In genomic region chr9:113011911-113012381, GRCh38 we compare ENCODE assay signal across 8 cellular contexts. TPM values are rescaled to one million over a fixed set of nuclear protein-coding genes. Genes with fewer than 3 reads are reported as not detected.
A peak's percentile ranks its signal among the peaks of the same experiment; 100 is the strongest.
DNase-seq lines count a peak whose midpoint lies in the region; ATAC-seq, FAIRE-seq and TF ChIP-seq lines count a peak whose summit lies in the region.

Gene ZNF883 (minus strand): TSS chr9:113012192.

- peak within 1 kb of the TSS; percentile 24 for H3K4me2 ChIP-seq in endothelial cell of umbilical vein (ENCODE audit: insufficient read depth, low read length)

- CTCF ChIA-PET in activated CD4-positive, alpha-beta memory T cell treated with anti-CD3 and anti-CD28 coated beads for 36 hours (lab: Charles Lee), result no interaction called here
- CTCF ChIA-PET in endothelial cell of umbilical vein (lab: Charles Lee), result interaction anchor here (1.0 kb wide), 1 partner anchor 8 kb away, joined by 3 read pairs; no protein-coding TSS in a partner anchor

- peaks cover 28% of the 10 kb centered on the region for H3K9me3 Mint-ChIP-seq in activated CD4-positive, alpha-beta memory T cell treated with anti-CD3 and anti-CD28 coated beads for 36 hours
- peaks cover 16% of the 10 kb centered on the region for H3K9me3 Mint-ChIP-seq in stimulated activated effector memory CD8-positive, alpha-beta T cell treated with anti-CD3 and anti-CD28 coated beads, Interleukin-12 subunit alpha, Interleukin-12 subunit beta, amount 100 ng/mL, for 72 hours

- dilution Hi-C loops in endothelial cell of umbilical vein (cut with MboI; ENCODE audit: extremely low pct_ligation_motif_present, low sequenced_read_pairs), result no loop called here

- H3K4me3 Mint-ChIP-seq in activated CD4-positive, alpha-beta memory T cell treated with anti-CD3 and anti-CD28 coated beads for 36 hours, result peak within 1 kb of the TSS; percentile 48
- H3K4me3 Mint-ChIP-seq in stimulated activated effector memory CD8-positive, alpha-beta T cell treated with anti-CD3 and anti-CD28 coated beads, Interleukin-12 subunit alpha, Interleukin-12 subunit beta, amount 100 ng/mL, for 72 hours, result peak within 1 kb of the TSS; percentile 69

- H4K20me1 ChIP-seq in endothelial cell of umbilical vein (replicated peaks; ENCODE audit: control insufficient read depth, extremely low read depth, insufficient read depth, low read length), result no peaks in the 10 kb centered on the region

- H3K27me3 Mint-ChIP-seq in activated CD4-positive, alpha-beta memory T cell treated with anti-CD3 and anti-CD28 coated beads for 36 hours, result peaks cover 12% of the 10 kb centered on the region

- POLR2A ChIA-PET in activated CD4-positive, alpha-beta memory T cell treated with anti-CD3 and anti-CD28 coated beads for 36 hours (lab: Charles Lee), result no interaction called here
- POLR2A ChIA-PET in endothelial cell of umbilical vein (lab: Charles Lee), result no interaction called here

- H3K27me3 ChIP-seq in endothelial cell of umbilical vein (ENCODE audit: control insufficient read depth in 2 of 2, insufficient read depth in 2 of 2, low read length in 2 of 2), result peaks cover 0 to 3% of the 10 kb centered on the region in 2 experiments

- H3K4me1 Mint-ChIP-seq in activated CD4-positive, alpha-beta memory T cell treated with anti-CD3 and anti-CD28 coated beads for 36 hours (ENCODE audit: low read depth), result no peaks in the 10 kb centered on the region
- H3K4me1 Mint-ChIP-seq in stimulated activated effector memory CD8-positive, alpha-beta T cell treated with anti-CD3 and anti-CD28 coated beads, Interleukin-12 subunit alpha, Interleukin-12 subunit beta, amount 100 ng/mL, for 72 hours, result no peaks in the 10 kb centered on the region

- no peaks in the 10 kb centered on the region for H3K79me2 ChIP-seq in endothelial cell of umbilical vein (ENCODE audit: control insufficient read depth, insufficient read depth, low read length)

- no peak within 1 kb of the TSS for H3K27ac ChIP-seq in endothelial cell of umbilical vein (ENCODE audit: insufficient read depth, low read depth, low read length)

- no peak within 1 kb of the TSS for H3K27ac Mint-ChIP-seq in activated CD4-positive, alpha-beta memory T cell treated with anti-CD3 and anti-CD28 coated beads for 36 hours
- no peak within 1 kb of the TSS for H3K27ac Mint-ChIP-seq in stimulated activated effector memory CD8-positive, alpha-beta T cell treated with anti-CD3 and anti-CD28 coated beads, Interleukin-12 subunit alpha, Interleukin-12 subunit beta, amount 100 ng/mL, for 72 hours

- peak; percentile 58 for ATAC-seq in stimulated activated effector memory CD8-positive, alpha-beta T cell treated with anti-CD3 and anti-CD28 coated beads, Interleukin-12 subunit alpha, Interleukin-12 subunit beta, amount 100 ng/mL, for 72 hours
- ATAC-seq in GM19455 (IDR thresholded peaks at IDR 0.05; ENCODE audit: unreplicated experiment) (no peak), HG02610 (IDR thresholded peaks at IDR 0.05; ENCODE audit: unreplicated experiment) (no peak)

- TF ChIP-seq POLR2A in endothelial cell of umbilical vein (IDR thresholded peaks at IDR 0.05; ENCODE audit: low read depth, low read length), result no peak

- H3K4me3 ChIP-seq in LNCaP clone FGC (ENCODE audit: low read depth, low read length), result peak within 1 kb of the TSS; percentile 75
- H3K4me3 ChIP-seq in endothelial cell of umbilical vein (replicated peaks in 1 of 3; ENCODE audit: insufficient read depth in 1 of 3, low read depth in 1 of 3, low read length in 3 of 3), result no peak within 1 kb of the TSS

- H3K36me3 ChIP-seq in endothelial cell of umbilical vein (ENCODE audit: control insufficient read depth in 2 of 2, extremely low read depth in 1 of 2, insufficient read depth in 2 of 2, low read length in 2 of 2), result no peaks in the 10 kb centered on the region

- intact Hi-C loops in activated CD4-positive, alpha-beta memory T cell treated with anti-CD3 and anti-CD28 coated beads for 36 hours (cut with micrococcal nuclease), result no loop called here
- intact Hi-C loops in endothelial cell of umbilical vein (cut with micrococcal nuclease), result no loop called here

- peak; percentile 22; the same call in 1 of the 2 replicates for TF ChIP-seq CTCF in LNCaP clone FGC (IDR thresholded peaks at IDR 0.05; ENCODE audit: control insufficient read depth, extremely low read depth, insufficient read depth)
- TF ChIP-seq CTCF in endothelial cell of umbilical vein (IDR thresholded peaks at IDR 0.05; ENCODE audit: extremely low read depth in 1 of 2, insufficient read depth in 1 of 2, low read depth in 1 of 2, low read length in 2 of 2), result no peak

- H2AFZ ChIP-seq in endothelial cell of umbilical vein (ENCODE audit: low read depth, low read length), result peak within 1 kb of the TSS; percentile 42

- BruUV-seq in endothelial cell of umbilical vein (replicated peaks; lab: Mats Ljungman, UMichigan), result no TSS peak

- no peak for FAIRE-seq in endothelial cell of umbilical vein (lab: Jason Lieb, UNC)

- no peaks in the 10 kb centered on the region for H3K4me1 ChIP-seq in endothelial cell of umbilical vein (ENCODE audit: control insufficient read depth, extremely low read depth, insufficient read depth, low read length)

- no peak within 1 kb of the TSS for H3K9ac ChIP-seq in endothelial cell of umbilical vein (replicated peaks; ENCODE audit: extremely low read depth, insufficient read depth, low read length)

- no peaks in the 10 kb centered on the region for H3K9me3 ChIP-seq in endothelial cell of umbilical vein (replicated peaks; ENCODE audit: control insufficient read depth, insufficient read depth, low read length)

- peaks cover 3% of the 10 kb centered on the region for H3K36me3 Mint-ChIP-seq in activated CD4-positive, alpha-beta memory T cell treated with anti-CD3 and anti-CD28 coated beads for 36 hours
- no peaks in the 10 kb centered on the region for H3K36me3 Mint-ChIP-seq in stimulated activated effector memory CD8-positive, alpha-beta T cell treated with anti-CD3 and anti-CD28 coated beads, Interleukin-12 subunit alpha, Interleukin-12 subunit beta, amount 100 ng/mL, for 72 hours

- DNase-seq in AG20443 (ENCODE audit: low spot score), result peak; percentile 85
- DNase-seq in LNCaP clone FGC (ENCODE audit: low read depth), result peak; percentile 56
- peak; percentile 32 for DNase-seq in activated CD4-positive, alpha-beta memory T cell treated with anti-CD3 and anti-CD28 coated beads for 36 hours
- peak; percentile 40 for DNase-seq in endothelial cell of umbilical vein (ENCODE audit: low read depth, low spot score)
- DNase-seq in middle frontal gyrus (ENCODE audit: extremely low spot score, low spot score), result peak; percentile 6
- no peak for DNase-seq in stimulated activated effector memory CD8-positive, alpha-beta T cell treated with anti-CD3 and anti-CD28 coated beads, Interleukin-12 subunit alpha, Interleukin-12 subunit beta, amount 100 ng/mL, for 72 hours (ENCODE audit: low spot score in 2 of 2)

- no peaks in the 10 kb centered on the region for H3K9me1 ChIP-seq in endothelial cell of umbilical vein (replicated peaks; ENCODE audit: control insufficient read depth, extremely low read depth, insufficient read depth, low read length)

TF ChIP-seq in endothelial cell of umbilical vein, 7 proteins besides CTCF, POLR2A, EP300 and RAD21:
- TF ChIP-seq EZH2 (IDR thresholded peaks at IDR 0.05; ENCODE audit: borderline replicate concordance, low read depth, low read length, severe bottlenecking), result no peak
- TF ChIP-seq MYC (IDR thresholded peaks at IDR 0.05; ENCODE audit: low read depth, low read length), result no peak
- no peak for TF ChIP-seq FOS (IDR thresholded peaks at IDR 0.05; ENCODE audit: borderline replicate concordance, insufficient read depth, low read length)
- no peak for TF ChIP-seq POLR2AphosphoS5 (IDR thresholded peaks at IDR 0.05; ENCODE audit: insufficient read depth, low read depth, low read length)
- TF ChIP-seq MAX (IDR thresholded peaks at IDR 0.05; ENCODE audit: insufficient read depth, insufficient read length), result no peak
- TF ChIP-seq JUN (IDR thresholded peaks at IDR 0.05; ENCODE audit: borderline replicate concordance, insufficient read depth, insufficient read length, low read depth), result no peak
- TF ChIP-seq GATA2 (IDR thresholded peaks at IDR 0.05; ENCODE audit: insufficient read depth, insufficient read length, low read depth, low read length), result no peak
TF ChIP-seq in endothelial cell of umbilical vein: peak in this region for 0.

RNA-seq across cellular contexts. Expression of gene ZNF883, which starts in this region (rescaled TPM):
- total RNA-seq in activated CD4-positive, alpha-beta memory T cell treated with anti-CD3 and anti-CD28 coated beads for 36 hours, result under 1 TPM; 0.22 to 0.29 TPM
- total RNA-seq in endothelial cell of umbilical vein, result not detected in 2 replicates
- 0.11 and 0.15 TPM in 2 replicates for polyA plus RNA-seq in endothelial cell of umbilical vein
- 0.13 and 0.23 TPM in 2 replicates for polyA plus RNA-seq in endothelial cell of umbilical vein (2011; cell fraction: cytosol; rRNA removed)
- 0.20 and 0.39 TPM in 2 replicates for polyA plus RNA-seq in endothelial cell of umbilical vein (2011; cell fraction: nucleus; rRNA removed)
- 0.19 TPM in 1 of 2 replicates, not detected in the other for polyA plus RNA-seq in endothelial cell of umbilical vein (2012)
- 0.12 TPM in 1 of 2 replicates, not detected in the other for polyA minus RNA-seq in endothelial cell of umbilical vein
- 1.3 TPM for polyA minus RNA-seq in endothelial cell of umbilical vein (2011; cell fraction: cytosol; rRNA and poly(A)+ RNA removed)
- not detected in 2 replicates for polyA minus RNA-seq in endothelial cell of umbilical vein (2011; cell fraction: nucleus; rRNA and poly(A)+ RNA removed)

Comparison
In these comparisons a context has a peak if more than half of its experiments do, and no peak if none do; other contexts are left out.
1. Peak in DNase-seq in activated CD4-positive, alpha-beta memory T cell treated with anti-CD3 and anti-CD28 coated beads for 36 hours; RNA of the gene not detected or under 1 TPM.
2. DNase-seq: peak in AG20443 (single experiment), LNCaP clone FGC (single experiment), endothelial cell of umbilical vein (single experiment) and middle frontal gyrus (single experiment); none in stimulated activated effector memory CD8-positive, alpha-beta T cell treated with anti-CD3 and anti-CD28 coated beads, Interleukin-12 subunit alpha, Interleukin-12 subunit beta, amount 100 ng/mL, for 72 hours (0 of 2).